ENCODE assay signal across 19 cellular contexts in genomic region chr9:125268394-125269013, GRCh38. TPM values are rescaled to one million over a fixed set of nuclear protein-coding genes. Genes with fewer than 3 reads are reported as not detected.
A peak's percentile ranks its signal among the peaks of the same experiment; 100 is the strongest.
DNase-seq lines count a peak whose midpoint lies in the region; ATAC-seq and TF ChIP-seq lines count a peak whose summit lies in the region.
"Had no signal": no experiment of that assay in that cellular context is flagged by ENCODE, and none has a peak within 500 bp of the region (broad histone marks: within the 10 kb centered on the region; RNA-seq: fewer than 3 reads in every experiment).

No MANE protein-coding gene starts in this region.

- peaks cover 58% of the 10 kb centered on the region for H3K4me1 Mint-ChIP-seq in CD4-positive, alpha-beta T cell (ENCODE audit: low read depth)
- H3K4me1 Mint-ChIP-seq in H9, result peaks cover 22 to 30% of the 10 kb centered on the region in 2 experiments
- peaks cover 5% of the 10 kb centered on the region for H3K4me1 Mint-ChIP-seq in endodermal cell

- no peaks in the 10 kb centered on the region for H3K27me3 ChIP-seq in CD4-positive, alpha-beta T cell (ENCODE audit: control insufficient read depth, insufficient read depth, low read length)
- H3K27me3 ChIP-seq in H9 (ENCODE audit: insufficient read depth, low read length) (no peaks in the 10 kb centered on the region), endodermal cell (ENCODE audit: control insufficient read depth, insufficient read depth, low read length, poor library complexity, severe bottlenecking) (no peaks in the 10 kb centered on the region), aorta (ENCODE audit: control insufficient read depth in 1 of 2, insufficient read depth in 2 of 2, low read length in 1 of 2) (no peaks in the 10 kb centered on the region)
- H3K27me3 ChIP-seq: brain microvascular endothelial cell, heart right ventricle, pancreas, sigmoid colon had no signal

- H3K9me3 Mint-ChIP-seq in CD4-positive, alpha-beta T cell, result no peaks in the 10 kb centered on the region
- H3K9me3 Mint-ChIP-seq in H9 (no peaks in the 10 kb centered on the region), endodermal cell (no peaks in the 10 kb centered on the region)

- no peak overlapping the region for H4K5ac ChIP-seq in H9 (ENCODE audit: insufficient read length, low read depth, low read length)

- peaks cover 65% of the 10 kb centered on the region for H3K36me3 Mint-ChIP-seq in CD4-positive, alpha-beta T cell (ENCODE audit: low read depth)
- H3K36me3 Mint-ChIP-seq in H9 (ENCODE audit: insufficient read depth in 1 of 3, low read depth in 3 of 3) (peaks cover 2 to 28% (median 20%) of the 10 kb centered on the region in 3 experiments; a peak in 5 of 7 replicates), endodermal cell (ENCODE audit: low read depth) (peaks cover 37% of the 10 kb centered on the region)

- H3T11ph ChIP-seq in H9 (ENCODE audit: low read length), result no peak overlapping the region

- H2BK20ac ChIP-seq in H9 (ENCODE audit: low read depth, low read length, poor library complexity, severe bottlenecking), result no peak overlapping the region

- no peak overlapping the region for H3K4me3 Mint-ChIP-seq in CD4-positive, alpha-beta T cell
- no peak overlapping the region for H3K4me3 Mint-ChIP-seq in H9
- no peak overlapping the region for H3K4me3 Mint-ChIP-seq in endodermal cell

- peaks cover 25% of the 10 kb centered on the region for H3K36me3 ChIP-seq in endodermal cell (ENCODE audit: control insufficient read depth, insufficient read depth, low read length)
- H3K36me3 ChIP-seq in aorta (ENCODE audit: control insufficient read depth in 1 of 2, insufficient read depth in 2 of 2, low read length in 1 of 2), result no peaks in the 10 kb centered on the region
- H3K36me3 ChIP-seq: pancreas, sigmoid colon had no signal

- no peak overlapping the region for H2AK5ac ChIP-seq in H9 (ENCODE audit: insufficient read length, low read length)

- no peak for ATAC-seq in CD4-positive, alpha-beta T cell (ENCODE audit: poor library complexity)
- ATAC-seq in sciatic nerve (peak; percentile 68), aorta (ENCODE audit: low FRiP score) (no peak)
- ATAC-seq: pancreas had no signal

- POLR2A ChIA-PET in CD4-positive, alpha-beta T cell (lab: Charles Lee), result interaction anchor here (0.9 to 1.2 kb wide), 2 partner anchors 13 to 27 kb away, joined by 3 to 4 read pairs; partner anchors contain the start of gene HSPA5

- peaks cover 5% of the 10 kb centered on the region for H3K79me2 ChIP-seq in H9 (ENCODE audit: insufficient read depth, low read length)

- H3K79me1 ChIP-seq in H9 (ENCODE audit: insufficient read depth, low read depth, low read length, poor library complexity, severe bottlenecking), result no peaks in the 10 kb centered on the region

- H3K9me3 ChIP-seq in CD4-positive, alpha-beta T cell (ENCODE audit: control insufficient read depth, low read length), result no peaks in the 10 kb centered on the region
- H3K9me3 ChIP-seq in H9 (ENCODE audit: control insufficient read depth, low read depth, low read length) (no peaks in the 10 kb centered on the region), endodermal cell (ENCODE audit: control insufficient read depth, low read length) (no peaks in the 10 kb centered on the region), aorta (ENCODE audit: control insufficient read depth, low read length) (no peaks in the 10 kb centered on the region)
- H3K9me3 ChIP-seq: HAP-1, heart right ventricle, pancreas, sigmoid colon, thoracic aorta had no signal

- no peak overlapping the region for H2BK5ac ChIP-seq in H9 (ENCODE audit: insufficient read length, low read length)

- H3K4me2 ChIP-seq in H9 (ENCODE audit: insufficient read depth, insufficient read length, low read length), result no peak overlapping the region

- H2BK120ac ChIP-seq in H9 (ENCODE audit: low read depth, low read length, poor library complexity, severe bottlenecking), result no peak overlapping the region

- no peak for DNase-seq in CD4-positive, alpha-beta T cell
- no peak for DNase-seq in H9
- DNase-seq in endodermal cell, result no peak
- no peak for DNase-seq in sciatic nerve (ENCODE audit: low spot score)
- DNase-seq in putamen (ENCODE audit: low spot score), result no peak
- DNase-seq in effector CD4-positive, alpha-beta T cell, result no peak
- DNase-seq in aorta, result no peak
- DNase-seq: brain microvascular endothelial cell, COR-L47, cortex of kidney, DND-41, heart right ventricle, NCI-H1417, NCI-H2171, NCI-H526 treated with DMSO at 0.1 percent for 48 hours, pancreas, sigmoid colon had no signal

- H2BK15ac ChIP-seq in H9 (ENCODE audit: low read depth, low read length), result no peak overlapping the region

- H3K4me1 ChIP-seq in H9 (ENCODE audit: insufficient read depth, low read length) (no peaks in the 10 kb centered on the region), endodermal cell (ENCODE audit: control insufficient read depth, insufficient read depth, low read length) (no peaks in the 10 kb centered on the region), aorta (ENCODE audit: control insufficient read depth in 1 of 2, insufficient read depth in 2 of 2, low read length in 2 of 2) (peaks cover 2 to 3% of the 10 kb centered on the region in 2 donors)

- H2BK12ac ChIP-seq in H9 (ENCODE audit: insufficient read length, low read depth, low read length), result no peak overlapping the region

- peak overlapping the region; percentile 35 for H3K27ac Mint-ChIP-seq in CD4-positive, alpha-beta T cell
- H3K27ac Mint-ChIP-seq in H9 (peak overlapping the region in 2 of 3 experiments; percentile 76 to 95; a peak in 5 of 7 replicates), endodermal cell (peak overlapping the region; percentile 74)

- H3K9ac ChIP-seq in H9 (ENCODE audit: extremely low read depth, insufficient read length, low read length) (no peak overlapping the region), endodermal cell (ENCODE audit: extremely low read depth, low read length, poor library complexity, severe bottlenecking) (no peak overlapping the region)

- H4K20me1 ChIP-seq in H9 (ENCODE audit: control insufficient read depth, insufficient read depth, insufficient read length), result no peaks in the 10 kb centered on the region

- no peak overlapping the region for H4K91ac ChIP-seq in H9 (ENCODE audit: insufficient read length, low read depth, low read length)

- no peaks in the 10 kb centered on the region for H3K27me3 Mint-ChIP-seq in CD4-positive, alpha-beta T cell
- H3K27me3 Mint-ChIP-seq in H9 (ENCODE audit: low read depth) (no peaks in the 10 kb centered on the region), endodermal cell (ENCODE audit: insufficient read depth) (no peaks in the 10 kb centered on the region)

- TF ChIP-seq CTCF in CD4-positive, alpha-beta T cell (IDR thresholded peaks at IDR 0.05), result no peak
- TF ChIP-seq CTCF in H9 (conservative IDR thresholded peaks at IDR 0.05) (no peak), endodermal cell (conservative IDR thresholded peaks at IDR 0.05) (no peak)

- no peak overlapping the region for H3K4ac ChIP-seq in H9 (ENCODE audit: low read depth, low read length)

- no peak overlapping the region for H3K27ac ChIP-seq in CD4-positive, alpha-beta T cell (ENCODE audit: low read depth, low read length)
- no peak overlapping the region for H3K27ac ChIP-seq in H9 (ENCODE audit: insufficient read length, low read depth, low read length)
- H3K27ac ChIP-seq in endodermal cell (ENCODE audit: low read depth, low read length), result no peak overlapping the region
- H3K27ac ChIP-seq in aorta (ENCODE audit: low read depth in 1 of 2, low read length in 2 of 2), result no peak overlapping the region
- H3K27ac ChIP-seq: brain microvascular endothelial cell, pancreas, sigmoid colon, thoracic aorta had no signal

- H2AFZ ChIP-seq in H9 (ENCODE audit: low read length), result no peak overlapping the region

- intact Hi-C loops in CD4-positive, alpha-beta T cell (cut with DNase I, micrococcal nuclease), result loop anchor here in 1 of 2 experiments (10.0 kb wide), 1 partner anchor 46 kb away; no protein-coding TSS in a partner anchor
- intact Hi-C loops in sciatic nerve (cut with DNase I) (no loop called here), aorta (cut with DNase I) (no loop called here)

- H4K8ac ChIP-seq in H9 (replicated peaks; ENCODE audit: insufficient read length, low read depth, low read length), result no peak overlapping the region

- H3K23ac ChIP-seq in H9 (ENCODE audit: insufficient read length, low read depth, low read length), result no peak overlapping the region

- no peak overlapping the region for H3K56ac ChIP-seq in H9 (ENCODE audit: insufficient read length, low read depth, low read length)

- WGBS in H9 (ENCODE audit: extremely low coverage, insufficient read length, low lambda C conversion rate), result no CpG with 5 or more reads among the region's 6 CpGs
- WGBS in endodermal cell (ENCODE audit: insufficient coverage in 1 of 2, insufficient read length in 1 of 2), 2 experiments, result 91 to 100% methylated on average over 1 to 5 of the region's 6 CpGs
- 48 to 52% methylated on average over 6 of the region's 6 CpGs for WGBS in aorta, 2 donors

- no peak overlapping the region for H3K18ac ChIP-seq in H9 (ENCODE audit: insufficient read length, low read depth, low read length)

- no peaks in the 10 kb centered on the region for H3K23me2 ChIP-seq in H9 (ENCODE audit: insufficient read length, low read depth, low read length, poor library complexity, severe bottlenecking)

- H3K14ac ChIP-seq in H9 (ENCODE audit: insufficient read depth, low read length), result no peak overlapping the region

- CTCF ChIA-PET in CD4-positive, alpha-beta T cell (lab: Charles Lee), result interaction anchor here (0.5 kb wide), 1 partner anchor 406 kb away, joined by 3 read pairs; no protein-coding TSS in a partner anchor

- H3K4me3 ChIP-seq in endodermal cell (ENCODE audit: low read length) (no peak overlapping the region), aorta (ENCODE audit: low read length in 2 of 2) (no peak overlapping the region)
- H3K4me3 ChIP-seq: HAP-1, heart right ventricle, pancreas, sigmoid colon had no signal

RNA-seq across cellular contexts. Expression of gene GAPVD1, which starts 6.9 kb away (rescaled TPM):
- 10 to 100 TPM; 74.1 to 82.2 TPM for total RNA-seq in CD4-positive, alpha-beta T cell
- total RNA-seq in H9 (2021) (39.2 and 39.5 TPM in 2 replicates), endodermal cell (10 to 100 TPM; 44.4 to 48.4 TPM), sciatic nerve (73.3 TPM), aorta (10 to 100 TPM; 61.5 to 67.7 TPM)
- polyA plus RNA-seq in endodermal cell (2013, experiment 1 of 2), result 20.2 TPM
- 24.2 TPM for polyA plus RNA-seq in endodermal cell (2013, experiment 2 of 2)
- polyA plus RNA-seq in aorta, result 10 to 100 TPM in 1 of 2 donors, 1 to 10 TPM in 1; 6.5 to 10.3 TPM

RNA-seq across cellular contexts. Expression of gene HSPA5, which starts 27.4 kb away (rescaled TPM):
- total RNA-seq in CD4-positive, alpha-beta T cell, result 100 to 1,000 TPM; 276 to 280 TPM
- total RNA-seq in H9 (2021) (240 and 244 TPM in 2 replicates), endodermal cell (100 to 1,000 TPM; 245 to 487 TPM), sciatic nerve (172 TPM), aorta (100 to 1,000 TPM; 195 to 260 TPM)
- 252 TPM for polyA plus RNA-seq in endodermal cell (2013, experiment 1 of 2)
- polyA plus RNA-seq in endodermal cell (2013, experiment 2 of 2), result 282 TPM
- 10 to 100 TPM; 87.9 to 97.8 TPM for polyA plus RNA-seq in aorta

Comparison
In these comparisons a context has a peak if more than half of its experiments do, and no peak if none do; other contexts are left out.
1. H3K27ac Mint-ChIP-seq: peak in every context shown above with its lines; median percentile 86 in H9; 74 in endodermal cell; 35 in CD4-positive, alpha-beta T cell.